Comparison of ENCODE assay signal across 16 cellular contexts in genomic region chr3:124133366-124133940, GRCh38.
A peak's percentile ranks its signal among the peaks of the same experiment; 100 is the strongest.
DNase-seq lines count a peak whose midpoint lies in the region; ATAC-seq and TF ChIP-seq lines count a peak whose summit lies in the region.
"Had no signal": no experiment of that assay in that cellular context is flagged by ENCODE, and none has a peak within 500 bp of the region (broad histone marks: within the 10 kb centered on the region; RNA-seq: fewer than 3 reads in every experiment).

No MANE protein-coding gene starts in this region.

- no peak overlapping the region for H3K9ac ChIP-seq in subcutaneous abdominal adipose tissue (ENCODE audit: low read length in 5 of 5)
- H3K9ac ChIP-seq: BLaER1 treated with 17β-estradiol and CSF1 and Interleukin-3, amounts not matched to agents 10 nM and 100 nM had no signal

- H3K27ac ChIP-seq in left ventricle myocardium inferior (replicated peaks): peak overlapping the region; percentile 1
- no peak overlapping the region for H3K27ac ChIP-seq in right atrium auricular region
- peak overlapping the region; percentile 76 to 77 for H3K27ac ChIP-seq in ascending aorta
- peak overlapping the region; percentile 71 for H3K27ac ChIP-seq in subcutaneous abdominal adipose tissue (ENCODE audit: low read depth, low read length)
- peak overlapping the region in 1 of 2 donors; percentile 55 for H3K27ac ChIP-seq in aorta (ENCODE audit: low read depth in 1 of 2, low read length in 2 of 2)

- WGBS in aorta, 2 donors: 21 to 28% methylated on average over 6 of the region's 6 CpGs

- ATAC-seq in aorta (ENCODE audit: low FRiP score) (peak; percentile 6), HG02588 (IDR thresholded peaks at IDR 0.05; ENCODE audit: unreplicated experiment) (no peak)
- ATAC-seq: CD8-positive, alpha-beta T cell; GM12878; GM23338 had no signal

- H3K36me3 ChIP-seq in left ventricle myocardium inferior (no peaks in the 10 kb centered on the region), right atrium auricular region (no peaks in the 10 kb centered on the region), ascending aorta (no peaks in the 10 kb centered on the region), subcutaneous abdominal adipose tissue (ENCODE audit: control insufficient read depth in 5 of 5, insufficient read depth in 5 of 5, low read length in 5 of 5) (no peaks in the 10 kb centered on the region), aorta (ENCODE audit: control insufficient read depth in 1 of 2, insufficient read depth in 2 of 2, low read length in 1 of 2) (no peaks in the 10 kb centered on the region)
- H3K36me3 ChIP-seq: BLaER1 treated with 17β-estradiol and CSF1 and Interleukin-3, amounts not matched to agents 10 nM and 100 nM had no signal

- H3K9me3 ChIP-seq in left ventricle myocardium inferior (replicated peaks) (no peaks in the 10 kb centered on the region), right atrium auricular region (no peaks in the 10 kb centered on the region), ascending aorta (no peaks in the 10 kb centered on the region), subcutaneous abdominal adipose tissue (ENCODE audit: control insufficient read depth in 5 of 5, low read length in 5 of 5) (no peaks in the 10 kb centered on the region), aorta (ENCODE audit: control insufficient read depth, low read length) (no peaks in the 10 kb centered on the region)

- peaks cover 31% of the 10 kb centered on the region for H3K4me1 ChIP-seq in left ventricle myocardium inferior
- H3K4me1 ChIP-seq in right atrium auricular region: peaks cover 0 to 18% of the 10 kb centered on the region in 2 donors
- H3K4me1 ChIP-seq in ascending aorta: peaks cover 6 to 46% of the 10 kb centered on the region in 2 donors
- peaks cover 4 to 25% (median 22%) of the 10 kb centered on the region in 5 donors for H3K4me1 ChIP-seq in subcutaneous abdominal adipose tissue (ENCODE audit: control insufficient read depth in 5 of 5, insufficient read depth in 5 of 5, low read length in 5 of 5)
- H3K4me1 ChIP-seq in aorta (ENCODE audit: control insufficient read depth in 1 of 2, insufficient read depth in 2 of 2, low read length in 2 of 2): peaks cover 1 to 19% of the 10 kb centered on the region in 2 donors

- H3K4me3 ChIP-seq in left ventricle myocardium inferior (no peak overlapping the region), right atrium auricular region (no peak overlapping the region), ascending aorta (no peak overlapping the region), subcutaneous abdominal adipose tissue (ENCODE audit: low read depth in 1 of 5, low read length in 5 of 5) (no peak overlapping the region), aorta (ENCODE audit: low read length in 2 of 2) (no peak overlapping the region)
- H3K4me3 ChIP-seq: BLaER1 treated with 17β-estradiol and CSF1 and Interleukin-3, amounts not matched to agents 10 nM and 100 nM; GM12878; GM23338 had no signal

- H3K27me3 ChIP-seq in left ventricle myocardium inferior (ENCODE audit: low read depth): no peaks in the 10 kb centered on the region
- H3K27me3 ChIP-seq in right atrium auricular region: no peaks in the 10 kb centered on the region
- no peaks in the 10 kb centered on the region for H3K27me3 ChIP-seq in ascending aorta
- H3K27me3 ChIP-seq in subcutaneous abdominal adipose tissue (ENCODE audit: control insufficient read depth in 5 of 5, insufficient read depth in 4 of 5, low read length in 5 of 5): no peaks in the 10 kb centered on the region
- no peaks in the 10 kb centered on the region for H3K27me3 ChIP-seq in aorta (ENCODE audit: control insufficient read depth in 1 of 2, insufficient read depth in 2 of 2, low read length in 1 of 2)
- H3K27me3 ChIP-seq: BLaER1 treated with 17β-estradiol and CSF1 and Interleukin-3, amounts not matched to agents 10 nM and 100 nM had no signal

- DNase-seq in left ventricle myocardium inferior: no peak
- DNase-seq in right atrium auricular region (ENCODE audit: low spot score): no peak
- no peak for DNase-seq in ascending aorta (ENCODE audit: low spot score in 2 of 2)
- no peak for DNase-seq in aorta
- no peak for DNase-seq in HuH-7.5 (ENCODE audit: low spot score)
- DNase-seq: Calu3; CD8-positive, alpha-beta T cell; DMS53; DND-41; EL; HCEC 1CT had no signal

- intact Hi-C loops in left ventricle myocardium inferior (cut with micrococcal nuclease) (no loop called here), ascending aorta (cut with DNase I) (no loop called here), aorta (cut with DNase I) (no loop called here)

- TF ChIP-seq CTCF in left ventricle myocardium inferior (IDR thresholded peaks at IDR 0.05; ENCODE audit: borderline replicate concordance): no peak
- no peak for TF ChIP-seq CTCF in right atrium auricular region (IDR thresholded peaks at IDR 0.05)
- TF ChIP-seq CTCF in ascending aorta (IDR thresholded peaks at IDR 0.05): no peak

Comparison
In these comparisons a context has a peak if more than half of its experiments do, and no peak if none do; other contexts are left out.
1. H3K27ac ChIP-seq: peak in left ventricle myocardium inferior (single experiment), ascending aorta (2 of 2) and subcutaneous abdominal adipose tissue (single experiment); none in right atrium auricular region (0 of 2).